ENCODE assay signal across 18 cellular contexts in the genomic region with DNA sequence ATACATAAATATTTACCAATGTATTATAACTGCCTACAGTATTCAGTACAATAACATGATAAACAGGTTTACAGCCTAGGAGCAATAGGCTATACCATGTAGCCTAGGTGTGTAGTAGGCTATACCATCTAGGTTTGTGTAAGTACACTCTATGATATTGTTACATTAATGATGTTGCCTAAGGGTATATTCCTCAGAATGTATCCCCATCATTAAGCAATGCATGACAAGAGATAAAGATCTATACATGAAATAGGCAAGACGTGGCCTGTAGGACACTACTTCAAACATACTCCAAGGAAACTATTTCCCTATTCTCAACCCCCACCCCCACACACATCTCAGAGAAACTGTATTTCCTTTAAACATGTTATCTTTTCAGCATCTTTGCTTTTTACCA. TPM values are rescaled to one million over a fixed set of nuclear protein-coding genes. Genes with fewer than 3 reads are reported as not detected.
A peak's percentile ranks its signal among the peaks of the same experiment; 100 is the strongest.
DNase-seq lines count a peak whose midpoint lies in the region; FAIRE-seq and TF ChIP-seq lines count a peak whose summit lies in the region.
"Had no signal": no experiment of that assay in that cellular context is flagged by ENCODE, and none has a peak within 500 bp of the region (broad histone marks: within the 10 kb centered on the region; RNA-seq: fewer than 3 reads in every experiment).

No MANE protein-coding gene starts in this region.

- H3K9me1 ChIP-seq in keratinocyte (ENCODE audit: control insufficient read depth, extremely low read depth, insufficient read depth, low read length) = no peaks in the 10 kb centered on the region

- DNase-seq in MCF 10A (ENCODE audit: unreplicated experiment) (peak; percentile 28), breast epithelium (ENCODE audit: low spot score in 2 of 2) (no peak), NCI-H526 treated with DMSO at 0.1 percent for 48 hours (lab: John Stamatoyannopoulos, UW) (peak; percentile 42), mammary epithelial cell (peak; percentile 54), keratinocyte (ENCODE audit: low read depth, low spot score) (peak; percentile 56), NCI-H146 (lab: John Stamatoyannopoulos, UW) (no peak), COR-L47 (lab: John Stamatoyannopoulos, UW) (no peak)
- DNase-seq in NK-92 treated with Interleukin-12 subunit alpha and Interleukin-12 subunit beta, amount 100 ng/mL, for 24 hours (lab: John Stamatoyannopoulos, UW) = no peak
- DNase-seq: C1 segment of cervical spinal cord; CD4-positive, alpha-beta T cell; DMS79; GOT3; HFFc6 had no signal

- no peaks in the 10 kb centered on the region for H3K4me1 ChIP-seq in breast epithelium
- H3K4me1 ChIP-seq in mammary epithelial cell (ENCODE audit: insufficient read depth, low read length) = no peaks in the 10 kb centered on the region
- peaks cover 5% of the 10 kb centered on the region for H3K4me1 ChIP-seq in keratinocyte (ENCODE audit: control insufficient read depth, extremely low read depth, insufficient read depth, low read length)

- no peak overlapping the region for H3K27ac ChIP-seq in breast epithelium
- no peak overlapping the region for H3K27ac ChIP-seq in mammary epithelial cell (ENCODE audit: insufficient read depth, low read depth, low read length)
- H3K27ac ChIP-seq in keratinocyte (ENCODE audit: control insufficient read depth, insufficient read depth, low read length) = no peak overlapping the region

- no peaks in the 10 kb centered on the region for H3K9me3 Mint-ChIP-seq in MCF 10A (ENCODE audit: unreplicated experiment)
- H3K9me3 Mint-ChIP-seq: CD4-positive, alpha-beta T cell; HFFc6 had no signal

- H3K4me3 Mint-ChIP-seq in MCF 10A (ENCODE audit: unreplicated experiment) = no peak overlapping the region
- H3K4me3 Mint-ChIP-seq: B cell; CD4-positive, alpha-beta T cell; HFFc6 had no signal

- CTCF ChIA-PET in MCF 10A (lab: Yijun Ruan, JAX) (no interaction called here), mammary epithelial cell (lab: Charles Lee; ENCODE audit: low non-redundant PET) (no interaction called here)

- H3K27me3 Mint-ChIP-seq in MCF 10A (ENCODE audit: insufficient read depth, unreplicated experiment) = no peaks in the 10 kb centered on the region

- no TSS peak for BruUV-seq in MCF 10A (replicated peaks; lab: Mats Ljungman, UMichigan)
- BruUV-seq in mammary epithelial cell (replicated peaks; lab: Mats Ljungman, UMichigan) = no TSS peak

- H3K4me3 ChIP-seq in breast epithelium = no peak overlapping the region
- H3K4me3 ChIP-seq in mammary epithelial cell (replicated peaks in 1 of 3; ENCODE audit: insufficient read depth in 1 of 3, low read depth in 2 of 3, low read length in 3 of 3) = no peak overlapping the region
- no peak overlapping the region for H3K4me3 ChIP-seq in keratinocyte (ENCODE audit: control insufficient read depth in 2 of 3, extremely low read depth in 1 of 3, insufficient read depth in 2 of 3, low read depth in 1 of 3, low read length in 3 of 3)
- H3K4me3 ChIP-seq: HAP-1 had no signal

- H3K27me3 ChIP-seq in breast epithelium (no peaks in the 10 kb centered on the region), mammary epithelial cell (ENCODE audit: insufficient read depth, low read length) (no peaks in the 10 kb centered on the region), keratinocyte (ENCODE audit: control insufficient read depth, extremely low read depth, insufficient read depth, low read length) (no peaks in the 10 kb centered on the region)

- intact Hi-C loops in MCF 10A (cut with micrococcal nuclease) (no loop called here), breast epithelium (cut with DNase I; ENCODE audit: low total_unique reads) (no loop called here), mammary epithelial cell (cut with micrococcal nuclease) (no loop called here)

- H4K20me1 ChIP-seq in mammary epithelial cell (ENCODE audit: insufficient read depth, low read length) (no peaks in the 10 kb centered on the region), keratinocyte (ENCODE audit: control insufficient read depth, extremely low read depth, insufficient read depth, low read length) (no peaks in the 10 kb centered on the region)

- H3K9me3 ChIP-seq in breast epithelium (no peaks in the 10 kb centered on the region), mammary epithelial cell (replicated peaks; ENCODE audit: insufficient read depth, low read length) (no peaks in the 10 kb centered on the region), keratinocyte (ENCODE audit: control insufficient read depth, low read depth, low read length) (no peaks in the 10 kb centered on the region)
- H3K9me3 ChIP-seq: HAP-1 had no signal

- no peak for TF ChIP-seq POLR2A in breast epithelium (IDR thresholded peaks at IDR 0.05)

- FAIRE-seq in keratinocyte (lab: Jason Lieb, UNC) = peak; percentile 84
- FAIRE-seq: GM12892, HepG2, HTR-8/SVneo had no signal

- H3K4me1 Mint-ChIP-seq in MCF 10A (ENCODE audit: insufficient read depth, unreplicated experiment) = no peaks in the 10 kb centered on the region
- H3K4me1 Mint-ChIP-seq: B cell had no signal

- no peak for TF ChIP-seq CTCF in MCF 10A (IDR thresholded peaks at IDR 0.05; ENCODE audit: unreplicated experiment)
- TF ChIP-seq CTCF in breast epithelium (IDR thresholded peaks at IDR 0.05) = no peak
- no peak for TF ChIP-seq CTCF in mammary epithelial cell (conservative IDR thresholded peaks at IDR 0.05 in 1 of 2, IDR thresholded peaks at IDR 0.05 in 1 of 2; ENCODE audit: extremely low read depth in 1 of 2, insufficient read depth in 1 of 2, low read depth in 1 of 2, low read length in 2 of 2)
- TF ChIP-seq CTCF in keratinocyte (optimal IDR thresholded peaks at IDR 0.05 in 1 of 3, IDR thresholded peaks at IDR 0.05 in 1 of 3, conservative IDR thresholded peaks at IDR 0.05 in 1 of 3; ENCODE audit: extremely low read depth in 1 of 3, insufficient read depth in 2 of 3, low read length in 3 of 3) = no peak

- H3K4me2 ChIP-seq in mammary epithelial cell (ENCODE audit: insufficient read depth, low read depth, low read length) (no peak overlapping the region), keratinocyte (ENCODE audit: control insufficient read depth, extremely low read depth, insufficient read depth, low read depth, low read length) (no peak overlapping the region)

- no peak overlapping the region for H2AFZ ChIP-seq in mammary epithelial cell (ENCODE audit: low read depth, low read length)
- H2AFZ ChIP-seq in keratinocyte (ENCODE audit: control insufficient read depth, low read length) = no peak overlapping the region

- dilution Hi-C loops in mammary epithelial cell (cut with HindIII; ENCODE audit: low sequenced_read_pairs) (no loop called here), keratinocyte (cut with MboI; ENCODE audit: extremely low pct_ligation_motif_present, low sequenced_read_pairs) (no loop called here)

- no peaks in the 10 kb centered on the region for H3K36me3 ChIP-seq in breast epithelium
- H3K36me3 ChIP-seq in mammary epithelial cell (ENCODE audit: insufficient read depth, low read length) = no peaks in the 10 kb centered on the region
- no peaks in the 10 kb centered on the region for H3K36me3 ChIP-seq in keratinocyte (ENCODE audit: control insufficient read depth in 2 of 2, extremely low read depth in 1 of 2, insufficient read depth in 2 of 2, low read length in 2 of 2)
- H3K36me3 ChIP-seq: HAP-1 had no signal

- no peak overlapping the region for H3K27ac Mint-ChIP-seq in MCF 10A (ENCODE audit: low read depth, unreplicated experiment)
- H3K27ac Mint-ChIP-seq: B cell; CD4-positive, alpha-beta T cell; HFFc6 had no signal

- H3K36me3 Mint-ChIP-seq in MCF 10A (ENCODE audit: insufficient read depth, unreplicated experiment) = no peaks in the 10 kb centered on the region

- in situ Hi-C loops in mammary epithelial cell (cut with MboI; ENCODE audit: low sequenced_read_pairs in 2 of 2) = no loop called here

- H3K79me2 ChIP-seq in mammary epithelial cell (ENCODE audit: insufficient read depth, low read length) (no peaks in the 10 kb centered on the region), keratinocyte (ENCODE audit: control insufficient read depth, insufficient read depth, low read length) (no peaks in the 10 kb centered on the region)

- WGBS in mammary epithelial cell (ENCODE audit: low coverage, missing lambda C conversion rate) = 0% methylated on average over 1 of the region's 1 CpG

- POLR2A ChIA-PET in MCF 10A (lab: Yijun Ruan, JAX) = no interaction called here

- H3K9ac ChIP-seq in mammary epithelial cell (ENCODE audit: insufficient read depth, low read length) (no peak overlapping the region), keratinocyte (ENCODE audit: control insufficient read depth, extremely low read depth, insufficient read depth, low read length) (no peak overlapping the region)

RNA-seq across cellular contexts. Expression of a gene that starts 15.3 kb away (rescaled TPM):
- total RNA-seq in MCF 10A (2022) (not detected in 2 replicates), breast epithelium (1 to 10 TPM; 2.3 to 7.5 (median 3.4) TPM), mammary epithelial cell (under 1 TPM; 0.33 to 0.67 TPM)
- polyA plus RNA-seq in mammary epithelial cell (0.06 TPM), keratinocyte (0.03 to 0.11 TPM (median 0.07 TPM) in 3 replicates)
- polyA minus RNA-seq in mammary epithelial cell (not detected), keratinocyte (0.13 TPM in 1 of 3 replicates, not detected in the others)
- polyA plus RNA-seq in keratinocyte (2011; ENCODE audit: low read depth) = not detected
- polyA plus RNA-seq in keratinocyte (2011; cell fraction: cytosol; rRNA removed) = not detected in 2 replicates
- not detected in 2 replicates for polyA plus RNA-seq in keratinocyte (2011; cell fraction: nucleus; rRNA removed)
- 0.02 and 0.06 TPM in 2 replicates for polyA plus RNA-seq in keratinocyte (2012; ENCODE audit: low replicate concordance)
- not detected for polyA minus RNA-seq in keratinocyte (2011; cell fraction: cytosol; rRNA and poly(A)+ RNA removed)
- not detected in 2 replicates for polyA minus RNA-seq in keratinocyte (2011; cell fraction: nucleus; rRNA and poly(A)+ RNA removed)

RNA-seq across cellular contexts. Expression of a gene that starts 42.4 kb away (rescaled TPM):
- 19.0 and 27.4 TPM in 2 replicates for total RNA-seq in MCF 10A (2022)
- 10 to 100 TPM; 10.1 to 18.6 (median 15.7) TPM for total RNA-seq in breast epithelium
- total RNA-seq in mammary epithelial cell = 10 to 100 TPM; 11.2 to 29.3 TPM
- 8.2 TPM for polyA plus RNA-seq in mammary epithelial cell
- 3.5 TPM for polyA minus RNA-seq in mammary epithelial cell
- polyA plus RNA-seq in keratinocyte = 2.6 to 12.5 TPM (median 7.9 TPM) in 3 replicates
- polyA plus RNA-seq in keratinocyte (2011; ENCODE audit: low read depth) = 9.0 TPM
- 5.6 and 8.9 TPM in 2 replicates for polyA plus RNA-seq in keratinocyte (2011; cell fraction: cytosol; rRNA removed)
- 4.1 and 6.3 TPM in 2 replicates for polyA plus RNA-seq in keratinocyte (2011; cell fraction: nucleus; rRNA removed)
- polyA plus RNA-seq in keratinocyte (2012; ENCODE audit: low replicate concordance) = 6.3 and 13.8 TPM in 2 replicates
- 1.5 to 6.0 TPM (median 1.5 TPM) in 3 replicates for polyA minus RNA-seq in keratinocyte
- polyA minus RNA-seq in keratinocyte (2011; cell fraction: cytosol; rRNA and poly(A)+ RNA removed) = 7.5 TPM
- polyA minus RNA-seq in keratinocyte (2011; cell fraction: nucleus; rRNA and poly(A)+ RNA removed) = 4.4 and 6.9 TPM in 2 replicates

RNA-seq across cellular contexts. Expression of a gene that starts 42.6 kb away (rescaled TPM):
- total RNA-seq in MCF 10A (2022) = 10.7 and 12.8 TPM in 2 replicates
- total RNA-seq in breast epithelium = 10 to 100 TPM in 2 of 3 donors, 1 to 10 TPM in 1; 9.8 to 34.1 (median 13.8) TPM
- total RNA-seq in mammary epithelial cell = 10 to 100 TPM in 1 of 2 donors, 1 to 10 TPM in 1; 9.5 to 14.1 TPM
- 6.5 TPM for polyA plus RNA-seq in mammary epithelial cell
- polyA minus RNA-seq in mammary epithelial cell = 9.8 TPM
- 3.2 to 8.3 TPM (median 4.6 TPM) in 3 replicates for polyA plus RNA-seq in keratinocyte
- 2.1 TPM for polyA plus RNA-seq in keratinocyte (2011; ENCODE audit: low read depth)
- 2.0 and 4.0 TPM in 2 replicates for polyA plus RNA-seq in keratinocyte (2011; cell fraction: cytosol; rRNA removed)
- 3.2 and 4.3 TPM in 2 replicates for polyA plus RNA-seq in keratinocyte (2011; cell fraction: nucleus; rRNA removed)
- polyA plus RNA-seq in keratinocyte (2012; ENCODE audit: low replicate concordance) = 4.7 and 5.8 TPM in 2 replicates
- 0.79 to 5.0 TPM (median 1.5 TPM) in 3 replicates for polyA minus RNA-seq in keratinocyte
- 6.1 TPM for polyA minus RNA-seq in keratinocyte (2011; cell fraction: cytosol; rRNA and poly(A)+ RNA removed)
- polyA minus RNA-seq in keratinocyte (2011; cell fraction: nucleus; rRNA and poly(A)+ RNA removed) = 3.2 and 4.2 TPM in 2 replicates

Comparison
In these comparisons a context has a peak if more than half of its experiments do, and no peak if none do; other contexts are left out.
1. DNase-seq: peak in MCF 10A (single experiment), NCI-H526 treated with DMSO at 0.1 percent for 48 hours (single experiment), mammary epithelial cell (single experiment) and keratinocyte (single experiment); none in breast epithelium (0 of 2), NCI-H146 (single experiment), NK-92 treated with Interleukin-12 subunit alpha and Interleukin-12 subunit beta, amount 100 ng/mL, for 24 hours (single experiment) and COR-L47 (single experiment).